ENCODE assay signal across 14 cellular contexts in genomic region chr1:42430286-42430685, GRCh38. TPM values are rescaled to one million over a fixed set of nuclear protein-coding genes. Genes with fewer than 3 reads are reported as not detected.
DNase-seq lines count a peak whose midpoint lies in the region; ATAC-seq and TF ChIP-seq lines count a peak whose summit lies in the region.
"Had no signal": no experiment of that assay in that cellular context is flagged by ENCODE, and none has a peak within 500 bp of the region (broad histone marks: within the 10 kb centered on the region; RNA-seq: fewer than 3 reads in every experiment).

No MANE protein-coding gene starts in this region.

- no peaks in the 10 kb centered on the region for H3K79me1 ChIP-seq in mesenchymal stem cell (replicated peaks; ENCODE audit: low read length, poor library complexity, severe bottlenecking)

- H3K36me3 ChIP-seq in mesenchymal stem cell (ENCODE audit: control insufficient read depth in 1 of 2, insufficient read depth in 2 of 2, low read depth in 1 of 2, low read length in 2 of 2), result no peaks in the 10 kb centered on the region
- H3K36me3 ChIP-seq in thyroid gland, result no peaks in the 10 kb centered on the region

- TF ChIP-seq CTCF in fibroblast of mammary gland (conservative IDR thresholded peaks at IDR 0.05; ENCODE audit: control insufficient read depth, insufficient read depth, low read depth, low read length), result no peak
- TF ChIP-seq CTCF in thyroid gland (IDR thresholded peaks at IDR 0.05), result no peak

- H3K9ac ChIP-seq in mesenchymal stem cell (ENCODE audit: low read length), result peak overlapping the region; percentile 60

- H2BK12ac ChIP-seq in mesenchymal stem cell (ENCODE audit: low read length in 2 of 2), result no peak overlapping the region

- 100% methylated on average over 1 of the region's 2 CpGs for WGBS in mesenchymal stem cell
- 86 to 88% methylated on average over 2 of the region's 2 CpGs for WGBS in thyroid gland, 2 donors

- no peak overlapping the region for H3K4me2 ChIP-seq in mesenchymal stem cell (ENCODE audit: low read length, poor library complexity, severe bottlenecking)
- H3K4me2 ChIP-seq: A549 had no signal

- no peaks in the 10 kb centered on the region for H3K27me3 ChIP-seq in mesenchymal stem cell (ENCODE audit: control insufficient read depth in 1 of 2, insufficient read depth in 1 of 2, low read length in 2 of 2)
- no peaks in the 10 kb centered on the region for H3K27me3 ChIP-seq in thyroid gland

- intact Hi-C loops in thyroid gland (cut with DNase I), result no loop called here

- H3K9me3 ChIP-seq in mesenchymal stem cell (ENCODE audit: control insufficient read depth, low read length), result no peaks in the 10 kb centered on the region
- H3K9me3 ChIP-seq in thyroid gland, result no peaks in the 10 kb centered on the region
- H3K9me3 ChIP-seq: A549 had no signal

- DNase-seq in HCEC 1CT, result peak; percentile 72
- peak; percentile 71 for DNase-seq in fibroblast of mammary gland (ENCODE audit: low read depth)
- no peak for DNase-seq in mesenchymal stem cell
- no peak for DNase-seq in thyroid gland
- no peak for DNase-seq in stimulated activated CD4-positive, alpha-beta T cell treated with anti-CD3 and anti-CD28 coated beads, Interleukin-1b, Interleukin-23, amount 100 ng/mL, for 48 hours
- DNase-seq: CD4-positive, CD25-positive, alpha-beta regulatory T cell; DMS53; GOT3; H9 had no signal

- no peak overlapping the region for H2BK15ac ChIP-seq in mesenchymal stem cell (ENCODE audit: low read depth, poor library complexity, severe bottlenecking)

- H2BK120ac ChIP-seq in mesenchymal stem cell (ENCODE audit: low read depth, low read length), result no peak overlapping the region

- H3K4ac ChIP-seq in mesenchymal stem cell (ENCODE audit: low read depth in 1 of 2, low read length in 2 of 2), result no peak overlapping the region

- ATAC-seq in GM18502 (IDR thresholded peaks at IDR 0.05; ENCODE audit: poor library complexity, unreplicated experiment) (no peak), GM21737 (IDR thresholded peaks at IDR 0.05; ENCODE audit: unreplicated experiment) (no peak)
- ATAC-seq: A549 had no signal

- no peak overlapping the region for H3K18ac ChIP-seq in mesenchymal stem cell (ENCODE audit: low read depth in 1 of 2, low read length in 2 of 2)

- H2AFZ ChIP-seq in mesenchymal stem cell (ENCODE audit: low read depth, low read length), result no peak overlapping the region

- no peak overlapping the region for H4K8ac ChIP-seq in mesenchymal stem cell (ENCODE audit: low read length)

- no peak overlapping the region for H3K4me3 ChIP-seq in fibroblast of mammary gland (ENCODE audit: control insufficient read depth, low read depth, low read length)
- H3K4me3 ChIP-seq in mesenchymal stem cell (ENCODE audit: insufficient read depth in 1 of 2, low read depth in 1 of 2, low read length in 2 of 2), result no peak overlapping the region
- H3K4me3 ChIP-seq in thyroid gland (replicated peaks in 1 of 3), result no peak overlapping the region
- H3K4me3 ChIP-seq: A549 had no signal

- H2BK5ac ChIP-seq in mesenchymal stem cell (ENCODE audit: low read depth, low read length, poor library complexity, severe bottlenecking), result no peak overlapping the region

- no peaks in the 10 kb centered on the region for H3K4me1 ChIP-seq in mesenchymal stem cell (ENCODE audit: control insufficient read depth, insufficient read depth, low read depth, low read length)
- H3K4me1 ChIP-seq in thyroid gland, result no peaks in the 10 kb centered on the region
- H3K4me1 ChIP-seq: A549 had no signal

- H3K14ac ChIP-seq in mesenchymal stem cell (ENCODE audit: low read length in 2 of 2), result no peak overlapping the region

- no peak for TF ChIP-seq POLR2A in thyroid gland (IDR thresholded peaks at IDR 0.05)

- H3K27ac ChIP-seq in mesenchymal stem cell (ENCODE audit: low read length, poor library complexity, severe bottlenecking) (no peak overlapping the region), thyroid gland (no peak overlapping the region)
- H3K27ac ChIP-seq: A549 had no signal

- H2AK5ac ChIP-seq in mesenchymal stem cell (ENCODE audit: low read length, severe bottlenecking), result no peak overlapping the region

- no peak overlapping the region for H4K91ac ChIP-seq in mesenchymal stem cell (ENCODE audit: low read length)

- H3K23ac ChIP-seq in mesenchymal stem cell (ENCODE audit: low read length in 2 of 2), result no peak overlapping the region

RNA-seq across cellular contexts. Expression of gene ZMYND12, which starts 25.5 kb away (rescaled TPM):
- 0.06 TPM for polyA plus RNA-seq in mesenchymal stem cell (2013, experiment 1 of 2)
- 0.04 TPM for polyA plus RNA-seq in mesenchymal stem cell (2013, experiment 2 of 2)
- total RNA-seq in thyroid gland, result 1 to 10 TPM; 3.5 to 6.5 (median 5.6) TPM
- total RNA-seq: HT1080 had no signal

RNA-seq across cellular contexts. Expression of gene PPCS, which starts 26.1 kb away (rescaled TPM):
- polyA plus RNA-seq in mesenchymal stem cell (2013, experiment 1 of 2), result 47.2 TPM
- 48.3 TPM for polyA plus RNA-seq in mesenchymal stem cell (2013, experiment 2 of 2)
- 100 to 1,000 TPM in 2 of 4 donors, 10 to 100 TPM in 2; 51.9 to 135 (median 89.8) TPM for total RNA-seq in thyroid gland

RNA-seq across cellular contexts. Expression of gene CCDC30, which starts 32.8 kb away (rescaled TPM):
- 1.5 TPM for polyA plus RNA-seq in mesenchymal stem cell (2013, experiment 1 of 2)
- 2.5 TPM for polyA plus RNA-seq in mesenchymal stem cell (2013, experiment 2 of 2)
- 10 to 100 TPM; 20.1 to 56.7 (median 22.7) TPM for total RNA-seq in thyroid gland

RNA-seq across cellular contexts. Expression of gene RIMKLA, which starts 49.7 kb away (rescaled TPM):
- not detected for polyA plus RNA-seq in mesenchymal stem cell (2013, experiment 1 of 2)
- not detected for polyA plus RNA-seq in mesenchymal stem cell (2013, experiment 2 of 2)
- total RNA-seq in thyroid gland, result 1 to 10 TPM in 3 of 4 donors, under 1 TPM in 1; 0.67 to 2.6 (median 2.2) TPM
- total RNA-seq: CD4-positive, CD25-positive, alpha-beta regulatory T cell had no signal
- polyA plus RNA-seq: IgD-negative memory B cell had no signal

Comparison
In these comparisons a context has a peak if more than half of its experiments do, and no peak if none do; other contexts are left out.
1. DNase-seq: peak in HCEC 1CT (single experiment) and fibroblast of mammary gland (single experiment); none in mesenchymal stem cell (single experiment), thyroid gland (0 of 2) and stimulated activated CD4-positive, alpha-beta T cell treated with anti-CD3 and anti-CD28 coated beads, Interleukin-1b, Interleukin-23, amount 100 ng/mL, for 48 hours (single experiment).